ENCODE assay signal across 1 cellular context in the genomic region with DNA sequence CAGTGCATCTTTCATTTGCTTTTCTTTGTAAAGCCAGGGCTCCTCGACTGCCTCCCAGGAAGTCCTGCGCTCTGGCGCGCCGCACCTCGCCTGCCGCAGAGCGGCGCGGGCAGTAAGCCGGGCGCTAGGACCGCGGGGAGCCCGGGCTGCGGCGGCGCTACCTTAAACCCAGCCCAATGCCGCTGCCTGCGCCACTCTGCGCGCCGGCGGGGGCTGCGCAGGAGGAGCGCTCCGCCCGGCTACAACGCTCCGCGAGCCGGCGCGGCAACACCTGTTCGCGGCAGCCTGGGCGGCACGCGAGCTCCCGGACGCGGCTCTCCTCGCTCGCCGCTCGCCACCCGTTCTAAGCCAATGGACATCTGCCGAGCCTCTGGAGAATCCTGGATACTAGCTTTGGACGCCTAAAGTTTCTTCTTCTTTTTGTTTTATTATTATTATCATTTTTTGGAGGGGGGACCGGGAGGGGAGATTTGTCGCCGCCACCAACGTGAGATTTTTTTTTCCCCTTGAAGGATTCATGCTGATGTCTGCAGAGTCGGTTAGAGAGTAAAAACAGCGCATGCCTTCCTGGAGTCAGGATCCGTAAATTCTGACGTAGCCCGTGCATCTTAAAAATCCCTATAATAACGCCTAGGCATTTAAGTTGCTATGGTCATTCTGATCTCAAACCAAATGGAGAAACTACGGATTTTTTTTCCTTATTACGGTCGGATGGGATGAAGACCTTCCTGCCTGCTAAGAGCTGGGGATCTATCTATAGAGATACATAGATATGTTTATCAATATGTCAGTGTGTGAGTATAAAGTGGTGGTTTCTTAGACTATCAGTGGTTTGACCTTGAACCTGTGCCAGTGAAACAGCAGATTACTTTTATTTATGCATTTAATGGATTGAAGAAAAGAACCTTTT.
TF ChIP-seq lines count a peak whose summit lies in the region.

A gene (plus strand): TSS at position 191 of the 910 bp plus-strand sequence. CDS start 840 bp downstream, outside the sequence.

TF ChIP-seq in K562, 482 proteins besides CTCF, POLR2A, EP300 and RAD21 (continued from another document and continues in another):
- no peak for TF ChIP-seq PHF21A (IDR thresholded peaks at IDR 0.05; ENCODE audit: borderline replicate concordance, low read depth)
- TF ChIP-seq ZC3H11A (IDR thresholded peaks at IDR 0.05; ENCODE audit: low read depth, low read length), result no peak
- TF ChIP-seq TGIF2 (CRISPR knock-in tag; IDR thresholded peaks at IDR 0.05), result no peak
- no peak for TF ChIP-seq PTBP1 (IDR thresholded peaks at IDR 0.05; ENCODE audit: low read depth, low read length)
- TF ChIP-seq U2AF2 (optimal IDR thresholded peaks at IDR 0.05; ENCODE audit: low read depth, low read length), result no peak
- TF ChIP-seq ZNF232 (CRISPR knock-in tag; IDR thresholded peaks at IDR 0.05), result no peak
- TF ChIP-seq PRPF4 (IDR thresholded peaks at IDR 0.05; ENCODE audit: insufficient read depth, low read depth, low read length, poor library complexity, severe bottlenecking), result no peak
- no peak for TF ChIP-seq ZKSCAN1 (IDR thresholded peaks at IDR 0.05; ENCODE audit: low read depth, low read length)
- peak; percentile 74 to 85 for TF ChIP-seq MAZ (CRISPR knock-in tag; conservative IDR thresholded peaks at IDR 0.05 in 1 of 2, IDR thresholded peaks at IDR 0.05 in 1 of 2)
- no peak for TF ChIP-seq ZSCAN32 (CRISPR knock-in tag; IDR thresholded peaks at IDR 0.05)
- TF ChIP-seq SIN3B (IDR thresholded peaks at IDR 0.05; ENCODE audit: low read depth), result no peak
- no peak for TF ChIP-seq CHD1 (IDR thresholded peaks at IDR 0.05; ENCODE audit: low read length)
- TF ChIP-seq, protein P1, sequence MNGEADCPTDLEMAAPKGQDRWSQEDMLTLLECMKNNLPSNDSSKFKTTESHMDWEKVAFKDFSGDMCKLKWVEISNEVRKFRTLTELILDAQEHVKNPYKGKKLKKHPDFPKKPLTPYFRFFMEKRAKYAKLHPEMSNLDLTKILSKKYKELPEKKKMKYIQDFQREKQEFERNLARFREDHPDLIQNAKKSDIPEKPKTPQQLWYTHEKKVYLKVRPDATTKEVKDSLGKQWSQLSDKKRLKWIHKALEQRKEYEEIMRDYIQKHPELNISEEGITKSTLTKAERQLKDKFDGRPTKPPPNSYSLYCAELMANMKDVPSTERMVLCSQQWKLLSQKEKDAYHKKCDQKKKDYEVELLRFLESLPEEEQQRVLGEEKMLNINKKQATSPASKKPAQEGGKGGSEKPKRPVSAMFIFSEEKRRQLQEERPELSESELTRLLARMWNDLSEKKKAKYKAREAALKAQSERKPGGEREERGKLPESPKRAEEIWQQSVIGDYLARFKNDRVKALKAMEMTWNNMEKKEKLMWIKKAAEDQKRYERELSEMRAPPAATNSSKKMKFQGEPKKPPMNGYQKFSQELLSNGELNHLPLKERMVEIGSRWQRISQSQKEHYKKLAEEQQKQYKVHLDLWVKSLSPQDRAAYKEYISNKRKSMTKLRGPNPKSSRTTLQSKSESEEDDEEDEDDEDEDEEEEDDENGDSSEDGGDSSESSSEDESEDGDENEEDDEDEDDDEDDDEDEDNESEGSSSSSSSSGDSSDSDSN (IDR thresholded peaks at IDR 0.05; ENCODE audit: borderline replicate concordance in 1 of 2, low read depth in 2 of 2, low read length in 2 of 2), result 0 out of 4 replicates have a peak, but pooled peaks of 1 of the 2 experiments have one; percentile 41
- peak; percentile 73 for TF ChIP-seq RB1 (IDR thresholded peaks at IDR 0.05; ENCODE audit: low read depth)
- TF ChIP-seq, protein P2, sequence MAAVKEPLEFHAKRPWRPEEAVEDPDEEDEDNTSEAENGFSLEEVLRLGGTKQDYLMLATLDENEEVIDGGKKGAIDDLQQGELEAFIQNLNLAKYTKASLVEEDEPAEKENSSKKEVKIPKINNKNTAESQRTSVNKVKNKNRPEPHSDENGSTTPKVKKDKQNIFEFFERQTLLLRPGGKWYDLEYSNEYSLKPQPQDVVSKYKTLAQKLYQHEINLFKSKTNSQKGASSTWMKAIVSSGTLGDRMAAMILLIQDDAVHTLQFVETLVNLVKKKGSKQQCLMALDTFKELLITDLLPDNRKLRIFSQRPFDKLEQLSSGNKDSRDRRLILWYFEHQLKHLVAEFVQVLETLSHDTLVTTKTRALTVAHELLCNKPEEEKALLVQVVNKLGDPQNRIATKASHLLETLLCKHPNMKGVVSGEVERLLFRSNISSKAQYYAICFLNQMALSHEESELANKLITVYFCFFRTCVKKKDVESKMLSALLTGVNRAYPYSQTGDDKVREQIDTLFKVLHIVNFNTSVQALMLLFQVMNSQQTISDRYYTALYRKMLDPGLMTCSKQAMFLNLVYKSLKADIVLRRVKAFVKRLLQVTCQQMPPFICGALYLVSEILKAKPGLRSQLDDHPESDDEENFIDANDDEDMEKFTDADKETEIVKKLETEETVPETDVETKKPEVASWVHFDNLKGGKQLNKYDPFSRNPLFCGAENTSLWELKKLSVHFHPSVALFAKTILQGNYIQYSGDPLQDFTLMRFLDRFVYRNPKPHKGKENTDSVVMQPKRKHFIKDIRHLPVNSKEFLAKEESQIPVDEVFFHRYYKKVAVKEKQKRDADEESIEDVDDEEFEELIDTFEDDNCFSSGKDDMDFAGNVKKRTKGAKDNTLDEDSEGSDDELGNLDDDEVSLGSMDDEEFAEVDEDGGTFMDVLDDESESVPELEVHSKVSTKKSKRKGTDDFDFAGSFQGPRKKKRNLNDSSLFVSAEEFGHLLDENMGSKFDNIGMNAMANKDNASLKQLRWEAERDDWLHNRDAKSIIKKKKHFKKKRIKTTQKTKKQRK (IDR thresholded peaks at IDR 0.05; ENCODE audit: borderline replicate concordance, low read depth, low read length), result no peak
- TF ChIP-seq TEAD1 (CRISPR knock-in tag; IDR thresholded peaks at IDR 0.05), result no peak
- TF ChIP-seq, protein P3, sequence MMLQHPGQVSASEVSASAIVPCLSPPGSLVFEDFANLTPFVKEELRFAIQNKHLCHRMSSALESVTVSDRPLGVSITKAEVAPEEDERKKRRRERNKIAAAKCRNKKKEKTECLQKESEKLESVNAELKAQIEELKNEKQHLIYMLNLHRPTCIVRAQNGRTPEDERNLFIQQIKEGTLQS (IDR thresholded peaks at IDR 0.05), result no peak
- TF ChIP-seq, protein P3 (CRISPR knock-in tag; conservative IDR thresholded peaks at IDR 0.05), result no peak
- no peak for TF ChIP-seq ZNF3 (CRISPR knock-in tag; IDR thresholded peaks at IDR 0.05)
- no peak for TF ChIP-seq IFI16 (CRISPR knock-in tag; IDR thresholded peaks at IDR 0.05)
- TF ChIP-seq, protein P4, sequence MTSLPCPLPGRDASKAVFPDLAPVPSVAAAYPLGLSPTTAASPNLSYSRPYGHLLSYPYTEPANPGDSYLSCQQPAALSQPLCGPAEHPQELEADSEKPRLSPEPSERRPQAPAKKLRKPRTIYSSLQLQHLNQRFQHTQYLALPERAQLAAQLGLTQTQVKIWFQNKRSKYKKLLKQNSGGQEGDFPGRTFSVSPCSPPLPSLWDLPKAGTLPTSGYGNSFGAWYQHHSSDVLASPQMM (CRISPR knock-in tag; IDR thresholded peaks at IDR 0.05), result no peak
- peak in 1 of 3 experiments; percentile 11 for TF ChIP-seq YY1 (IDR thresholded peaks at IDR 0.05; ENCODE audit: borderline replicate concordance in 1 of 3, control insufficient read depth in 1 of 3, extremely low read depth in 1 of 3, insufficient read depth in 3 of 3, insufficient read length in 1 of 3, insufficient replicate concordance in 2 of 3, low read depth in 1 of 3, low read length in 2 of 3)
- TF ChIP-seq CSDE1 (IDR thresholded peaks at IDR 0.05), result no peak
- TF ChIP-seq CBFB (CRISPR knock-in tag; IDR thresholded peaks at IDR 0.05), result no peak
- TF ChIP-seq, protein P5, sequence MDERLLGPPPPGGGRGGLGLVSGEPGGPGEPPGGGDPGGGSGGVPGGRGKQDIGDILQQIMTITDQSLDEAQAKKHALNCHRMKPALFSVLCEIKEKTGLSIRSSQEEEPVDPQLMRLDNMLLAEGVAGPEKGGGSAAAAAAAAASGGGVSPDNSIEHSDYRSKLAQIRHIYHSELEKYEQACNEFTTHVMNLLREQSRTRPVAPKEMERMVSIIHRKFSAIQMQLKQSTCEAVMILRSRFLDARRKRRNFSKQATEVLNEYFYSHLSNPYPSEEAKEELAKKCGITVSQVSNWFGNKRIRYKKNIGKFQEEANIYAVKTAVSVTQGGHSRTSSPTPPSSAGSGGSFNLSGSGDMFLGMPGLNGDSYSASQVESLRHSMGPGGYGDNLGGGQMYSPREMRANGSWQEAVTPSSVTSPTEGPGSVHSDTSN (CRISPR knock-in tag; IDR thresholded peaks at IDR 0.05; ENCODE audit: low read depth), result no peak
- TF ChIP-seq, protein P5 (tag; conservative IDR thresholded peaks at IDR 0.05; ENCODE audit: low read depth), result no peak
- TF ChIP-seq PML (IDR thresholded peaks at IDR 0.05; ENCODE audit: low read length), result no peak
- TF ChIP-seq, protein P6, sequence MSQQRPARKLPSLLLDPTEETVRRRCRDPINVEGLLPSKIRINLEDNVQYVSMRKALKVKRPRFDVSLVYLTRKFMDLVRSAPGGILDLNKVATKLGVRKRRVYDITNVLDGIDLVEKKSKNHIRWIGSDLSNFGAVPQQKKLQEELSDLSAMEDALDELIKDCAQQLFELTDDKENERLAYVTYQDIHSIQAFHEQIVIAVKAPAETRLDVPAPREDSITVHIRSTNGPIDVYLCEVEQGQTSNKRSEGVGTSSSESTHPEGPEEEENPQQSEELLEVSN (IDR thresholded peaks at IDR 0.05; ENCODE audit: borderline replicate concordance in 1 of 2, extremely low read depth in 1 of 2, insufficient read depth in 1 of 2, insufficient read length in 1 of 2, low read depth in 1 of 2, low read length in 1 of 2, poor library complexity in 1 of 2, severe bottlenecking in 1 of 2), result peak; percentile 22 to 69
- TF ChIP-seq CXXC5 (CRISPR knock-in tag; IDR thresholded peaks at IDR 0.05), result peak; percentile 90
- TF ChIP-seq CCNT2 (IDR thresholded peaks at IDR 0.05; ENCODE audit: borderline replicate concordance, extremely low read depth, insufficient read length, low read depth, low read length), result peak; percentile 73
- no peak for TF ChIP-seq NFATC3 (IDR thresholded peaks at IDR 0.05)
- TF ChIP-seq, protein P7, sequence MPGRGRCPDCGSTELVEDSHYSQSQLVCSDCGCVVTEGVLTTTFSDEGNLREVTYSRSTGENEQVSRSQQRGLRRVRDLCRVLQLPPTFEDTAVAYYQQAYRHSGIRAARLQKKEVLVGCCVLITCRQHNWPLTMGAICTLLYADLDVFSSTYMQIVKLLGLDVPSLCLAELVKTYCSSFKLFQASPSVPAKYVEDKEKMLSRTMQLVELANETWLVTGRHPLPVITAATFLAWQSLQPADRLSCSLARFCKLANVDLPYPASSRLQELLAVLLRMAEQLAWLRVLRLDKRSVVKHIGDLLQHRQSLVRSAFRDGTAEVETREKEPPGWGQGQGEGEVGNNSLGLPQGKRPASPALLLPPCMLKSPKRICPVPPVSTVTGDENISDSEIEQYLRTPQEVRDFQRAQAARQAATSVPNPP (IDR thresholded peaks at IDR 0.05; ENCODE audit: borderline replicate concordance, insufficient read depth, insufficient read length), result no peak
- TF ChIP-seq, protein P8, sequence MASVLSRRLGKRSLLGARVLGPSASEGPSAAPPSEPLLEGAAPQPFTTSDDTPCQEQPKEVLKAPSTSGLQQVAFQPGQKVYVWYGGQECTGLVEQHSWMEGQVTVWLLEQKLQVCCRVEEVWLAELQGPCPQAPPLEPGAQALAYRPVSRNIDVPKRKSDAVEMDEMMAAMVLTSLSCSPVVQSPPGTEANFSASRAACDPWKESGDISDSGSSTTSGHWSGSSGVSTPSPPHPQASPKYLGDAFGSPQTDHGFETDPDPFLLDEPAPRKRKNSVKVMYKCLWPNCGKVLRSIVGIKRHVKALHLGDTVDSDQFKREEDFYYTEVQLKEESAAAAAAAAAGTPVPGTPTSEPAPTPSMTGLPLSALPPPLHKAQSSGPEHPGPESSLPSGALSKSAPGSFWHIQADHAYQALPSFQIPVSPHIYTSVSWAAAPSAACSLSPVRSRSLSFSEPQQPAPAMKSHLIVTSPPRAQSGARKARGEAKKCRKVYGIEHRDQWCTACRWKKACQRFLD (CRISPR knock-in tag; IDR thresholded peaks at IDR 0.05), result no peak
- no peak for TF ChIP-seq ZNF436 (CRISPR knock-in tag; IDR thresholded peaks at IDR 0.05)
- TF ChIP-seq CCAR2 (IDR thresholded peaks at IDR 0.05; ENCODE audit: low read depth, low read length), result no peak
- TF ChIP-seq, protein P9, sequence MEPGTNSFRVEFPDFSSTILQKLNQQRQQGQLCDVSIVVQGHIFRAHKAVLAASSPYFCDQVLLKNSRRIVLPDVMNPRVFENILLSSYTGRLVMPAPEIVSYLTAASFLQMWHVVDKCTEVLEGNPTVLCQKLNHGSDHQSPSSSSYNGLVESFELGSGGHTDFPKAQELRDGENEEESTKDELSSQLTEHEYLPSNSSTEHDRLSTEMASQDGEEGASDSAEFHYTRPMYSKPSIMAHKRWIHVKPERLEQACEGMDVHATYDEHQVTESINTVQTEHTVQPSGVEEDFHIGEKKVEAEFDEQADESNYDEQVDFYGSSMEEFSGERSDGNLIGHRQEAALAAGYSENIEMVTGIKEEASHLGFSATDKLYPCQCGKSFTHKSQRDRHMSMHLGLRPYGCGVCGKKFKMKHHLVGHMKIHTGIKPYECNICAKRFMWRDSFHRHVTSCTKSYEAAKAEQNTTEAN (CRISPR knock-in tag; IDR thresholded peaks at IDR 0.05), result no peak
- TF ChIP-seq SMAD4 (CRISPR knock-in tag; conservative IDR thresholded peaks at IDR 0.05), result peak; percentile 39; the same call in 1 of the 2 replicates
- 0 out of 2 replicates have a peak, but pooled peaks have one; percentile 13 for TF ChIP-seq MYC (IDR thresholded peaks at IDR 0.05; ENCODE audit: low read depth, low read length)
- TF ChIP-seq MYC (CRISPR knock-in tag; IDR thresholded peaks at IDR 0.05; ENCODE audit: borderline replicate concordance, low read depth), result no peak
- TF ChIP-seq ZNF717 (CRISPR knock-in tag; IDR thresholded peaks at IDR 0.05), result no peak
- TF ChIP-seq, protein P10, sequence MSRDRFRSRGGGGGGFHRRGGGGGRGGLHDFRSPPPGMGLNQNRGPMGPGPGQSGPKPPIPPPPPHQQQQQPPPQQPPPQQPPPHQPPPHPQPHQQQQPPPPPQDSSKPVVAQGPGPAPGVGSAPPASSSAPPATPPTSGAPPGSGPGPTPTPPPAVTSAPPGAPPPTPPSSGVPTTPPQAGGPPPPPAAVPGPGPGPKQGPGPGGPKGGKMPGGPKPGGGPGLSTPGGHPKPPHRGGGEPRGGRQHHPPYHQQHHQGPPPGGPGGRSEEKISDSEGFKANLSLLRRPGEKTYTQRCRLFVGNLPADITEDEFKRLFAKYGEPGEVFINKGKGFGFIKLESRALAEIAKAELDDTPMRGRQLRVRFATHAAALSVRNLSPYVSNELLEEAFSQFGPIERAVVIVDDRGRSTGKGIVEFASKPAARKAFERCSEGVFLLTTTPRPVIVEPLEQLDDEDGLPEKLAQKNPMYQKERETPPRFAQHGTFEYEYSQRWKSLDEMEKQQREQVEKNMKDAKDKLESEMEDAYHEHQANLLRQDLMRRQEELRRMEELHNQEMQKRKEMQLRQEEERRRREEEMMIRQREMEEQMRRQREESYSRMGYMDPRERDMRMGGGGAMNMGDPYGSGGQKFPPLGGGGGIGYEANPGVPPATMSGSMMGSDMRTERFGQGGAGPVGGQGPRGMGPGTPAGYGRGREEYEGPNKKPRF (IDR thresholded peaks at IDR 0.05; ENCODE audit: low read depth, low read length), result no peak
